Comparison of ENCODE assay signal across 8 cellular contexts in genomic region chr17:30824002-30824355, GRCh38. TPM values are rescaled to one million over a fixed set of nuclear protein-coding genes. Genes with fewer than 3 reads are reported as not detected.
DNase-seq lines count a peak whose midpoint lies in the region; ATAC-seq and TF ChIP-seq lines count a peak whose summit lies in the region.

No MANE protein-coding gene starts in this region.

- H3K4me1 Mint-ChIP-seq in activated CD8-positive, alpha-beta T cell treated with anti-CD3 and anti-CD28 coated beads for 36 hours (ENCODE audit: low read depth) = peaks cover 38% of the 10 kb centered on the region
- H3K4me1 Mint-ChIP-seq in osteocyte (ENCODE audit: unreplicated experiment) = peaks cover 24% of the 10 kb centered on the region

- peak; percentile 12 for ATAC-seq in activated CD8-positive, alpha-beta T cell treated with anti-CD3 and anti-CD28 coated beads for 36 hours
- ATAC-seq in GM21515 (IDR thresholded peaks at IDR 0.05; ENCODE audit: unreplicated experiment) (no peak), HG03108 (IDR thresholded peaks at IDR 0.05; ENCODE audit: unreplicated experiment) (no peak)

- POLR2A ChIA-PET in activated CD8-positive, alpha-beta T cell treated with anti-CD3 and anti-CD28 coated beads for 36 hours (lab: Charles Lee) = interaction anchor here (0.6 to 9.1 kb wide), 6 partner anchors 9 to 83 kb away, joined by 3 to 126 read pairs (median 10); no protein-coding TSS in a partner anchor

- CTCF ChIA-PET in activated CD8-positive, alpha-beta T cell treated with anti-CD3 and anti-CD28 coated beads for 36 hours (lab: Charles Lee) = interaction anchor here (0.9 to 4.2 kb wide), 9 partner anchors 9 to 347 kb away, joined by 3 to 96 read pairs (median 8); partner anchors contain the start of gene GOSR1

- H3K27me3 Mint-ChIP-seq in activated CD8-positive, alpha-beta T cell treated with anti-CD3 and anti-CD28 coated beads for 36 hours = no peaks in the 10 kb centered on the region
- H3K27me3 Mint-ChIP-seq in osteocyte (ENCODE audit: unreplicated experiment) = no peaks in the 10 kb centered on the region

- DNase-seq in NCI-H1105 treated with DMSO at 0.1 percent for 48 hours (lab: John Stamatoyannopoulos, UW) (peak; percentile 60), NCI-H1105 (lab: John Stamatoyannopoulos, UW) (no peak), HuH-7.5 (ENCODE audit: low spot score) (peak; percentile 47), foreskin fibroblast (peak in 1 of 2 donors; percentile 41), osteocyte (ENCODE audit: extremely low spot score, unreplicated experiment) (no peak)
- peak; percentile 66 for DNase-seq in activated CD8-positive, alpha-beta T cell treated with anti-CD3 and anti-CD28 coated beads for 36 hours

- H3K27ac Mint-ChIP-seq in activated CD8-positive, alpha-beta T cell treated with anti-CD3 and anti-CD28 coated beads for 36 hours = peak overlapping the region; percentile 96
- peak overlapping the region; percentile 94 for H3K27ac Mint-ChIP-seq in osteocyte (ENCODE audit: unreplicated experiment)

- no peaks in the 10 kb centered on the region for H3K9me3 Mint-ChIP-seq in activated CD8-positive, alpha-beta T cell treated with anti-CD3 and anti-CD28 coated beads for 36 hours
- H3K9me3 Mint-ChIP-seq in osteocyte (ENCODE audit: unreplicated experiment) = no peaks in the 10 kb centered on the region

- intact Hi-C loops in activated CD8-positive, alpha-beta T cell treated with anti-CD3 and anti-CD28 coated beads for 36 hours (cut with micrococcal nuclease) = no loop called here

- peak overlapping the region; percentile 93 to 96 for H3K4me3 ChIP-seq in foreskin fibroblast (ENCODE audit: low read depth in 1 of 2, low read length in 2 of 2)

- H3K36me3 Mint-ChIP-seq in activated CD8-positive, alpha-beta T cell treated with anti-CD3 and anti-CD28 coated beads for 36 hours (ENCODE audit: low read depth) = peaks cover 6% of the 10 kb centered on the region
- H3K36me3 Mint-ChIP-seq in osteocyte (ENCODE audit: unreplicated experiment) = no peaks in the 10 kb centered on the region

- peak overlapping the region; percentile 86 for H3K4me3 Mint-ChIP-seq in activated CD8-positive, alpha-beta T cell treated with anti-CD3 and anti-CD28 coated beads for 36 hours
- H3K4me3 Mint-ChIP-seq in osteocyte (ENCODE audit: unreplicated experiment) = peak overlapping the region; percentile 94

- TF ChIP-seq CTCF in activated CD8-positive, alpha-beta T cell treated with anti-CD3 and anti-CD28 coated beads for 36 hours (IDR thresholded peaks at IDR 0.05) = no peak
- TF ChIP-seq CTCF in foreskin fibroblast (IDR thresholded peaks at IDR 0.05; ENCODE audit: low read depth, low read length) (no peak), osteocyte (IDR thresholded peaks at IDR 0.05) (no peak)

RNA-seq across cellular contexts. Expression of gene CRLF3, which starts 0.5 kb away (rescaled TPM):
- 10 to 100 TPM; 40.3 to 42.5 TPM for total RNA-seq in activated CD8-positive, alpha-beta T cell treated with anti-CD3 and anti-CD28 coated beads for 36 hours
- total RNA-seq in osteocyte = 7.9 and 8.6 TPM in 2 replicates

RNA-seq across cellular contexts. Expression of gene ATAD5, which starts 7.8 kb away (rescaled TPM):
- total RNA-seq in activated CD8-positive, alpha-beta T cell treated with anti-CD3 and anti-CD28 coated beads for 36 hours = 10 to 100 TPM; 34.5 to 35.0 TPM
- total RNA-seq in osteocyte = 3.0 TPM in 2 replicates

Comparison
In these comparisons a context has a peak if more than half of its experiments do, and no peak if none do; other contexts are left out.
1. DNase-seq: peak in NCI-H1105 treated with DMSO at 0.1 percent for 48 hours (single experiment), HuH-7.5 (single experiment) and activated CD8-positive, alpha-beta T cell treated with anti-CD3 and anti-CD28 coated beads for 36 hours (single experiment); none in NCI-H1105 (single experiment) and osteocyte (single experiment).